In the genomic region with DNA sequence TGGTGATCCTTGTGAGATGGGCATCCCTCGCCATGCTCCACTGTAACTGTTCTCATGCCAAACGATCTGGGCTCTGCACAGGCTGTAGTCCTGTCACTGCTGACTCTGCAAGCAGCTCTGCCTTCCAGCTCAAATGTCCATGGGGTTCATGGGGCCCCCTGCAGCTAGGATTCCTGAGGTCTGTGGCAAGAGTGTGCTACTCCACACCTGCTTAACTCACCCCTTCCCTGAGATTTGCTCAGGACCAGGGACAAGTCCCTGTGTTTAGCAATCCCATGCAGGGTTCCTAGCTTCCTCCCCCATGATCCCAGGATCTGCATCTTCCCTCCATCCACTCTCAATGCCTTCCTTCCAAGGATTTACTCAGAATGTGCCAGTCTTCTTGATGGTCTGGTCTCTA, we compare ENCODE assay signal across 27 cellular contexts.
"Had no signal": no experiment of that assay in that cellular context is flagged by ENCODE, and none has a peak within 500 bp of the region (broad histone marks: within the 10 kb centered on the region; RNA-seq: fewer than 3 reads in every experiment).

No MANE protein-coding gene starts in this region.

- ATAC-seq: activated naive CD4-positive, alpha-beta T cell treated with anti-CD3 and anti-CD28 coated beads, Interleukin-2, amount 50 U/mL, for 72 hours; activated T-cell treated with anti-CD3 and anti-CD28 coated beads, Interleukin-2, amount 50 U/mL, for 72 hours; foreskin keratinocyte; gastrocnemius medialis; heart right ventricle had no signal

- H3K27me3 Mint-ChIP-seq: activated CD4-positive, alpha-beta memory T cell treated with anti-CD3 and anti-CD28 coated beads, Interleukin-2, amount 10 ng/mL, durations not matched to agents 7 days and 5 days; activated CD4-positive, alpha-beta T cell treated with anti-CD3 and anti-CD28 coated beads, Interleukin-2, amount 10 ng/mL, durations not matched to agents 7 days and 5 days; activated naive CD4-positive, alpha-beta T cell treated with anti-CD3 and anti-CD28 coated beads, Interleukin-2, amount 10 ng/mL, durations not matched to agents 7 days and 5 days; activated naive CD8-positive, alpha-beta T cell treated with anti-CD3 and anti-CD28 coated beads, Interleukin-2, amount 10 ng/mL, durations not matched to agents 7 days and 5 days; activated T-cell treated with anti-CD3 and anti-CD28 coated beads, Interleukin-2, amount 50 U/mL, for 24 hours; central memory CD8-positive, alpha-beta T cell; dendritic cell treated with granulocyte-macrophage colony-stimulating factor and Interleukin-4, amounts not matched to agents 40 ng/mL and 50 ng/mL, for 4 days had no signal

- H3K27me3 ChIP-seq: brain microvascular endothelial cell, esophagus muscularis mucosa, foreskin keratinocyte, gastrocnemius medialis, heart right ventricle had no signal

- DNase-seq: activated CD4-positive, alpha-beta memory T cell treated with anti-CD3 and anti-CD28 coated beads, Interleukin-2, amount 10 ng/mL, durations not matched to agents 7 days and 5 days; activated CD4-positive, alpha-beta T cell treated with anti-CD3 and anti-CD28 coated beads for 1 hour; activated CD4-positive, alpha-beta T cell treated with anti-CD3 and anti-CD28 coated beads for 4 hours; activated CD4-positive, alpha-beta T cell treated with anti-CD3 and anti-CD28 coated beads, Interleukin-2, amount 10 ng/mL, durations not matched to agents 7 days and 5 days; activated CD4-positive, alpha-beta T cell treated with anti-CD3 and anti-CD28 coated beads, Interleukin-2, amount 50 U/mL, for 4 hours; activated CD8-positive, alpha-beta memory T cell treated with anti-CD3 and anti-CD28 coated beads, Interleukin-2, amount 50 U/mL, for 48 hours; activated gamma-delta T cell; activated naive CD4-positive, alpha-beta T cell; activated naive CD4-positive, alpha-beta T cell treated with anti-CD3 and anti-CD28 coated beads, Interleukin-2, amount 10 ng/mL, durations not matched to agents 7 days and 5 days; activated naive CD8-positive, alpha-beta T cell treated with anti-CD3 and anti-CD28 coated beads, Interleukin-2, amount 10 ng/mL, durations not matched to agents 7 days and 5 days; activated T-cell treated with anti-CD3 and anti-CD28 coated beads for 4 hours; activated T-cell treated with anti-CD3 and anti-CD28 coated beads, Interleukin-2, amount 50 U/mL, for 24 hours; activated T-cell treated with anti-CD3 and anti-CD28 coated beads, Interleukin-2, amount 50 U/mL, for 72 hours; anterior cingulate cortex; brain microvascular endothelial cell; dorsolateral prefrontal cortex; effector memory CD4-positive, alpha-beta T cell; erythroblast; foreskin keratinocyte; gastrocnemius medialis; heart right ventricle; T-helper 2 cell had no signal

- H3K4me3 ChIP-seq: coronary artery, dorsolateral prefrontal cortex, esophagus muscularis mucosa, gastrocnemius medialis, heart right ventricle had no signal

- H3K27ac ChIP-seq: brain microvascular endothelial cell, coronary artery, dorsolateral prefrontal cortex, esophagus muscularis mucosa, foreskin keratinocyte, gastrocnemius medialis, heart right ventricle had no signal

- H3K36me3 Mint-ChIP-seq: activated naive CD4-positive, alpha-beta T cell treated with anti-CD3 and anti-CD28 coated beads, Interleukin-2, amount 10 ng/mL, durations not matched to agents 7 days and 5 days; activated naive CD8-positive, alpha-beta T cell treated with anti-CD3 and anti-CD28 coated beads, Interleukin-2, amount 10 ng/mL, durations not matched to agents 7 days and 5 days had no signal

- H3K27ac Mint-ChIP-seq: activated CD4-positive, alpha-beta memory T cell treated with anti-CD3 and anti-CD28 coated beads, Interleukin-2, amount 10 ng/mL, durations not matched to agents 7 days and 5 days; activated CD4-positive, alpha-beta T cell treated with anti-CD3 and anti-CD28 coated beads, Interleukin-2, amount 10 ng/mL, durations not matched to agents 7 days and 5 days; activated naive CD4-positive, alpha-beta T cell treated with anti-CD3 and anti-CD28 coated beads, Interleukin-2, amount 10 ng/mL, durations not matched to agents 7 days and 5 days; activated naive CD4-positive, alpha-beta T cell treated with anti-CD3 and anti-CD28 coated beads, Interleukin-2, amount 50 U/mL, for 72 hours; activated naive CD8-positive, alpha-beta T cell treated with anti-CD3 and anti-CD28 coated beads, Interleukin-2, amount 10 ng/mL, durations not matched to agents 7 days and 5 days; activated T-cell treated with anti-CD3 and anti-CD28 coated beads, Interleukin-2, amount 50 U/mL, for 24 hours; activated T-cell treated with anti-CD3 and anti-CD28 coated beads, Interleukin-2, amount 50 U/mL, for 72 hours; dendritic cell treated with granulocyte-macrophage colony-stimulating factor and Interleukin-4, amounts not matched to agents 40 ng/mL and 50 ng/mL, for 4 days had no signal

- H3K4me3 Mint-ChIP-seq: activated CD4-positive, alpha-beta memory T cell treated with anti-CD3 and anti-CD28 coated beads, Interleukin-2, amount 10 ng/mL, durations not matched to agents 7 days and 5 days; activated CD4-positive, alpha-beta T cell treated with anti-CD3 and anti-CD28 coated beads, Interleukin-2, amount 10 ng/mL, durations not matched to agents 7 days and 5 days; activated naive CD4-positive, alpha-beta T cell treated with anti-CD3 and anti-CD28 coated beads, Interleukin-2, amount 10 ng/mL, durations not matched to agents 7 days and 5 days; activated naive CD8-positive, alpha-beta T cell treated with anti-CD3 and anti-CD28 coated beads, Interleukin-2, amount 10 ng/mL, durations not matched to agents 7 days and 5 days; activated T-cell treated with anti-CD3 and anti-CD28 coated beads, Interleukin-2, amount 50 U/mL, for 24 hours; activated T-cell treated with anti-CD3 and anti-CD28 coated beads, Interleukin-2, amount 50 U/mL, for 72 hours; central memory CD8-positive, alpha-beta T cell; dendritic cell treated with granulocyte-macrophage colony-stimulating factor and Interleukin-4, amounts not matched to agents 40 ng/mL and 50 ng/mL, for 4 days had no signal

- H3K4me1 Mint-ChIP-seq: activated CD4-positive, alpha-beta memory T cell treated with anti-CD3 and anti-CD28 coated beads, Interleukin-2, amount 10 ng/mL, durations not matched to agents 7 days and 5 days; activated CD4-positive, alpha-beta T cell treated with anti-CD3 and anti-CD28 coated beads, Interleukin-2, amount 10 ng/mL, durations not matched to agents 7 days and 5 days; activated naive CD4-positive, alpha-beta T cell treated with anti-CD3 and anti-CD28 coated beads, Interleukin-2, amount 10 ng/mL, durations not matched to agents 7 days and 5 days; activated naive CD8-positive, alpha-beta T cell treated with anti-CD3 and anti-CD28 coated beads, Interleukin-2, amount 10 ng/mL, durations not matched to agents 7 days and 5 days; central memory CD8-positive, alpha-beta T cell had no signal

- H3K4me1 ChIP-seq: esophagus muscularis mucosa, foreskin keratinocyte, gastrocnemius medialis, heart right ventricle had no signal

- H3K9me3 ChIP-seq: gastrocnemius medialis had no signal

- H3K36me3 ChIP-seq: brain microvascular endothelial cell, esophagus muscularis mucosa, gastrocnemius medialis, heart right ventricle had no signal
